Comparison of ENCODE assay signal across 8 cellular contexts in the genomic region with DNA sequence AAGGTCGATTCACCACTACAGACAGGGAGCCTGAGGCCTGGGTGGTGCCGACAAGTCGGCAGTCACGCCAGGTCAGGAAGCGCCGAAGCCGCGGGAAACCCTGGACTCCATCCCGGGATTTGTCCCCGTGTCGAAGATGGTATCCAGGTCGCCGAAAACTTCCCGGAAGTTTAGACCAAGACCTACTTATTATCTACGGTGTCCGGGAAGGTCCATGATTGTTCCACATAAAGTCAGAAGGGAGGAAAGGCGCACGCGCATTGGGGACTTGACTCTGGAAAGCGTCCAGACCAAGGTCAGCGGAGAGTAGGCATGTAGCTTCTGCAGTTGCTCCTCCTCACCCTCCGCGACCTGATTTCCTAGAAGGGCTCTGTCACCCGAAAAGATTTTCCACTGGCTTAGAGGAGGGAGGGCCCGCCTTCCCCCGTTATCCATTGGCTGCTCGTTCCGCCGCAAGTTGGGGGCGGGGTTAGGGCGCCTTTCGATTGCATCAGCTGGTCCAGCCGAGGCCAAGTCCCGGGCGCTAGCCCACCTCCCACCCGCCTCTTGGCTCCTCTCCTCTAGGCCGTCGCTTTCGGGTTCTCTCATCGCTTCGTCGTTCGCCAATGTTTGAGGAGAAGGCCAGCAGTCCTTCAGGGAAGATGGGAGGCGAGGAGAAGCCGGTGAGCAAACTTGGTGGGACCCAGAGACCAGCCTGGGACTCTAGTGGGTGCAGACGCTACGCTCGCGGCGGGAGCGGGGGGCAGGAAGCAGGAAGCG. TPM values are rescaled to one million over a fixed set of nuclear protein-coding genes. Genes with fewer than 3 reads are reported as not detected.
A peak's percentile ranks its signal among the peaks of the same experiment; 100 is the strongest.
DNase-seq lines count a peak whose midpoint lies in the region; ATAC-seq and TF ChIP-seq lines count a peak whose summit lies in the region.

A gene (plus strand): TSS at position 484 of the 759 bp plus-strand sequence. CDS start 122 bp downstream, at position 606.

- BruUV-seq in Panc1 (replicated peaks; lab: Mats Ljungman, UMichigan) = no TSS peak

- no peak within 1 kb of the TSS for H3K4me3 ChIP-seq in KMS-11 (IDR thresholded peaks at IDR 0.05; ENCODE audit: insufficient read depth, low read depth, low read length)
- H3K4me3 ChIP-seq in Panc1 (ENCODE audit: low read depth in 2 of 2, low read length in 2 of 2) = peak within 1 kb of the TSS; percentile 96 to 99
- peak within 1 kb of the TSS; percentile 70 to 83 (median 78) for H3K4me3 ChIP-seq in esophagus muscularis mucosa
- peak within 1 kb of the TSS; percentile 53 to 97 for H3K4me3 ChIP-seq in muscle layer of colon (ENCODE audit: low read depth in 1 of 2, low read length in 2 of 2)

- H3K9ac ChIP-seq in KMS-11 (peak within 1 kb of the TSS; percentile 76), muscle layer of colon (ENCODE audit: low read length) (peak within 1 kb of the TSS; percentile 97)

- H4K20me1 ChIP-seq in KMS-11 (ENCODE audit: insufficient read depth) = no peaks in the 10 kb centered on the region

- no peaks in the 10 kb centered on the region for H3K9me3 ChIP-seq in Panc1 (ENCODE audit: control insufficient read depth, insufficient read depth, low read depth, low read length)
- no peaks in the 10 kb centered on the region for H3K9me3 ChIP-seq in esophagus muscularis mucosa
- no peaks in the 10 kb centered on the region for H3K9me3 ChIP-seq in muscle layer of colon (ENCODE audit: low read length)

- peak within 1 kb of the TSS; percentile 72 for H2AFZ ChIP-seq in KMS-11 (ENCODE audit: low read depth)

- intact Hi-C loops in Panc1 (cut with micrococcal nuclease; ENCODE audit: unreplicated experiment) (no loop called here), esophagus muscularis mucosa (cut with DNase I) (loop anchor here (2.0 kb wide), 1 partner anchor 452 kb away; no protein-coding TSS in a partner anchor)

- peaks cover 4% of the 10 kb centered on the region; the same call in 1 of the 2 replicates for H3K36me3 ChIP-seq in KMS-11 (ENCODE audit: insufficient read depth)
- peaks cover 28% of the 10 kb centered on the region for H3K36me3 ChIP-seq in Panc1 (ENCODE audit: control insufficient read depth, insufficient read depth, low read length)
- H3K36me3 ChIP-seq in esophagus muscularis mucosa = peaks cover under 1 to 7% (median 5%) of the 10 kb centered on the region in 4 donors
- H3K36me3 ChIP-seq in muscle layer of colon (ENCODE audit: insufficient read depth, low read length) = peaks cover 5% of the 10 kb centered on the region

- TF ChIP-seq CTCF in KMS-11 (conservative IDR thresholded peaks at IDR 0.05; ENCODE audit: low read depth, low read length) = no peak
- no peak for TF ChIP-seq CTCF in Panc1 (IDR thresholded peaks at IDR 0.05)
- no peak for TF ChIP-seq CTCF in esophagus muscularis mucosa (IDR thresholded peaks at IDR 0.05)

- TF ChIP-seq EP300 in esophagus muscularis mucosa (IDR thresholded peaks at IDR 0.05) = no peak

- DNase-seq in DMS79 treated with DMSO at 0.1 percent for 48 hours (lab: John Stamatoyannopoulos, UW) = peak; percentile 98
- peak; percentile 100 for DNase-seq in Panc1 (ENCODE audit: low read depth, low spot score)
- peak; percentile 92 for DNase-seq in activated T-cell treated with anti-CD3 and anti-CD28 coated beads, Interleukin-2, amount 50 U/mL, for 4 hours
- peak; percentile 100 for DNase-seq in esophagus muscularis mucosa (ENCODE audit: extremely low spot score)
- peak; percentile 82 for DNase-seq in stimulated activated CD8-positive, alpha-beta memory T cell treated with anti-CD3 and anti-CD28 coated beads, Interleukin-7, amount 100 ng/mL, for 24 hours (ENCODE audit: low read depth)

- peak within 1 kb of the TSS; percentile 75 for H3K4me2 ChIP-seq in KMS-11

- peaks cover 31% of the 10 kb centered on the region for H3K4me1 Mint-ChIP-seq in activated T-cell treated with anti-CD3 and anti-CD28 coated beads, Interleukin-2, amount 50 U/mL, for 4 hours (ENCODE audit: low read depth)

- 0% methylated on average over 35 of the region's 52 CpGs for WGBS in esophagus muscularis mucosa

- CTCF ChIA-PET in Panc1 (lab: Charles Lee) = no interaction called here

- no peak within 1 kb of the TSS for H3K4me3 Mint-ChIP-seq in activated T-cell treated with anti-CD3 and anti-CD28 coated beads, Interleukin-2, amount 50 U/mL, for 4 hours

- peak; percentile 75 for TF ChIP-seq POLR2A in esophagus muscularis mucosa (IDR thresholded peaks at IDR 0.05; ENCODE audit: low read depth)

- no peaks in the 10 kb centered on the region for H3K27me3 Mint-ChIP-seq in activated T-cell treated with anti-CD3 and anti-CD28 coated beads, Interleukin-2, amount 50 U/mL, for 4 hours (ENCODE audit: low read depth)

- in situ Hi-C loops in Panc1 (cut with HindIII; ENCODE audit: low pct_unique_long_range_greater_than_20kb, low sequenced_read_pairs) = no loop called here

- POLR2A ChIA-PET in Panc1 (lab: Charles Lee) = interaction anchor here (0.6 to 1.0 kb wide), 2 partner anchors 18 to 32 kb away, joined by 3 read pairs; no protein-coding TSS in a partner anchor

- H3K27ac ChIP-seq in KMS-11 (peak within 1 kb of the TSS; percentile 81), Panc1 (ENCODE audit: low read length) (peak within 1 kb of the TSS; percentile 99), esophagus muscularis mucosa (replicated peaks in 1 of 4) (peak within 1 kb of the TSS; percentile 91 to 98 (median 94)), muscle layer of colon (ENCODE audit: low read depth, low read length) (peak within 1 kb of the TSS; percentile 79)

- H3K4me1 ChIP-seq in KMS-11 (ENCODE audit: low read depth, poor library complexity, severe bottlenecking) = peaks cover 39% of the 10 kb centered on the region
- H3K4me1 ChIP-seq in Panc1 (ENCODE audit: control insufficient read depth, insufficient read depth, low read length) = peaks cover 13% of the 10 kb centered on the region; the same call in 1 of the 2 replicates
- peaks cover 28 to 62% (median 53%) of the 10 kb centered on the region in 4 donors for H3K4me1 ChIP-seq in esophagus muscularis mucosa
- H3K4me1 ChIP-seq in muscle layer of colon (ENCODE audit: insufficient read depth, low read length) = peaks cover 35% of the 10 kb centered on the region

- no peaks in the 10 kb centered on the region for H3K9me3 Mint-ChIP-seq in activated T-cell treated with anti-CD3 and anti-CD28 coated beads, Interleukin-2, amount 50 U/mL, for 4 hours

- ATAC-seq in GM21786 (IDR thresholded peaks at IDR 0.05; ENCODE audit: unreplicated experiment) (peak; percentile 94), Panc1 (peak; percentile 98)
- peak; percentile 93 to 97 for ATAC-seq in activated T-cell treated with anti-CD3 and anti-CD28 coated beads, Interleukin-2, amount 50 U/mL, for 4 hours

- H3K27me3 ChIP-seq in KMS-11 (ENCODE audit: insufficient read depth, low read depth) = no peaks in the 10 kb centered on the region
- no peaks in the 10 kb centered on the region for H3K27me3 ChIP-seq in Panc1 (ENCODE audit: control insufficient read depth, insufficient read depth, low read length)
- no peaks in the 10 kb centered on the region for H3K27me3 ChIP-seq in esophagus muscularis mucosa
- H3K27me3 ChIP-seq in muscle layer of colon (ENCODE audit: control insufficient read depth in 1 of 2, insufficient read depth in 2 of 2, low read length in 2 of 2) = no peaks in the 10 kb centered on the region

- H3K79me2 ChIP-seq in KMS-11 (ENCODE audit: insufficient read depth, low read depth) = peaks cover 65% of the 10 kb centered on the region

- peaks cover 13% of the 10 kb centered on the region for H3K36me3 Mint-ChIP-seq in activated T-cell treated with anti-CD3 and anti-CD28 coated beads, Interleukin-2, amount 50 U/mL, for 4 hours (ENCODE audit: insufficient read depth)

RNA-seq across cellular contexts. Expression of the gene that starts here (rescaled TPM):
- total RNA-seq in Panc1 (2021; ENCODE audit: unreplicated experiment) (258 TPM), esophagus muscularis mucosa (10 to 100 TPM; 76.7 to 98.4 (median 85.7) TPM)
- polyA plus RNA-seq in Panc1 (2012; ENCODE audit: insufficient read length) = 184 TPM
- 100 to 1,000 TPM; 229 to 275 (median 259) TPM for total RNA-seq in activated T-cell treated with anti-CD3 and anti-CD28 coated beads, Interleukin-2, amount 50 U/mL, for 4 hours
